In genomic region chr11:134246100-134246499, GRCh38 we compare ENCODE assay signal across 25 cellular contexts. TPM values are rescaled to one million over a fixed set of nuclear protein-coding genes. Genes with fewer than 3 reads are reported as not detected.
"Had no signal": no experiment of that assay in that cellular context is flagged by ENCODE, and none has a peak within 500 bp of the region (broad histone marks: within the 10 kb centered on the region; RNA-seq: fewer than 3 reads in every experiment).

No MANE protein-coding gene starts in this region.

- H3K4me3 Mint-ChIP-seq: mesothelial cell of epicardium had no signal

- H3K27ac Mint-ChIP-seq: mesothelial cell of epicardium had no signal

- DNase-seq: dermis blood vessel endothelial cell; dorsolateral prefrontal cortex; effector CD4-positive, alpha-beta T cell; effector memory CD4-positive, alpha-beta T cell; erythroblast; esophagus squamous epithelium; foreskin fibroblast; foreskin melanocyte; gastrocnemius medialis; glutamatergic neuron; head of caudate nucleus; heart right ventricle; hippocampal formation; left cardiac atrium; left lung; left ventricle myocardium superior; lower lobe of right lung; mesenchymal stem cell; mucosa of descending colon had no signal

- H3K4me1 Mint-ChIP-seq: mesothelial cell of epicardium had no signal

- ATAC-seq: esophagus mucosa, gastrocnemius medialis, heart right ventricle, left cardiac atrium, left lung, left ventricle myocardium superior, mucosa of descending colon had no signal

- H3K9me3 Mint-ChIP-seq: mesothelial cell of epicardium had no signal

RNA-seq across cellular contexts. Expression of gene GLB1L3, which starts 30.1 kb away (rescaled TPM):
- total RNA-seq: dermis blood vessel endothelial cell, esophagus mucosa, gastrocnemius medialis, glomerular endothelial cell, heart right ventricle, left cardiac atrium, left ventricle myocardium superior, lung microvascular endothelial cell, mesenteric fat pad, mesothelial cell of epicardium, myocyte had no signal
